In the genomic region with DNA sequence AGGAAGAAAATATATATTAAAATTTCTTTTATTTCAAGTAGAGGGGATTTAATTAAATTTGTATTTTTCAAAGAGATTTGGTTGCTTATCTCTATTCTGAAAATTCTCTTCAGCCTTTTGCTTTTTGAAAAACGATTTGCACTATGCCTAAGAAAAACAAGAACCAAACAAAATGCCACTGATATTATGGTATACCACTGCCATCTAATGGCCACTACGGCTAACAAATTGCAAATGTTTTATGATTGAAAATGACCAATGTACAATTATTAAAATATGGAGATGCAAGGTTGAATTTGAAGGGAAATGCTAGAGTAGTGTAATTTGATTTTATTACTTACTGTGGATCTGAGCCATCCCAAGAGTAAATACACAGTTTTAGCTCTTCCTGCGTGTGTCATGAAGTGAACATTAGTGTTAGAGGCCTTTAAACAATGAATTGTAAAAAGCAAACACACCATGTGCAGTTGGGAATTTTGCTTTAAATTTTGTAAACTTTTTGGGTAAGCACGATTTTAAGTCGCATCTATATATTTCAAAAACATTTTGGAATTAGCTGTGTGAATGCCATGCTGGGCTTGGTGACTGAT, we compare ENCODE assay signal across 9 cellular contexts.
DNase-seq lines count a peak whose midpoint lies in the region; ATAC-seq and TF ChIP-seq lines count a peak whose summit lies in the region.
"Had no signal": no experiment of that assay in that cellular context is flagged by ENCODE, and none has a peak within 500 bp of the region (broad histone marks: within the 10 kb centered on the region; RNA-seq: fewer than 3 reads in every experiment).

No MANE protein-coding gene starts in this region.

- H3K27me3 ChIP-seq in CD4-positive, CD25-positive, alpha-beta regulatory T cell (ENCODE audit: control insufficient read depth, insufficient read depth, low read length): peaks cover 5% of the 10 kb centered on the region
- no peaks in the 10 kb centered on the region for H3K27me3 ChIP-seq in H7 (ENCODE audit: control insufficient read depth, insufficient read depth, low read length)
- H3K27me3 ChIP-seq in NT2/D1 (ENCODE audit: insufficient read depth, insufficient read length): no peaks in the 10 kb centered on the region
- H3K27me3 ChIP-seq in colonic mucosa: no peaks in the 10 kb centered on the region

- peaks cover 18% of the 10 kb centered on the region for H3K27me3 Mint-ChIP-seq in CD4-positive, CD25-positive, alpha-beta regulatory T cell

- H3K4me3 Mint-ChIP-seq in CD4-positive, CD25-positive, alpha-beta regulatory T cell: no peak overlapping the region
- H3K4me3 Mint-ChIP-seq: IgD-negative memory B cell had no signal

- no peak overlapping the region for H3K27ac Mint-ChIP-seq in CD4-positive, CD25-positive, alpha-beta regulatory T cell
- H3K27ac Mint-ChIP-seq: IgD-negative memory B cell had no signal

- TF ChIP-seq CTCF in colonic mucosa (IDR thresholded peaks at IDR 0.05): peak; percentile 20

- H3K36me3 Mint-ChIP-seq in CD4-positive, CD25-positive, alpha-beta regulatory T cell: no peaks in the 10 kb centered on the region
- H3K36me3 Mint-ChIP-seq: IgD-negative memory B cell had no signal

- no peak overlapping the region for H3K9ac ChIP-seq in NT2/D1 (ENCODE audit: insufficient read length, low read depth)
- H3K9ac ChIP-seq in colonic mucosa (ENCODE audit: low read depth in 2 of 2, low read length in 2 of 2): no peak overlapping the region

- DNase-seq in CD4-positive, CD25-positive, alpha-beta regulatory T cell: peak in 2 of 3 donors; percentile 43 to 50
- DNase-seq in H7 (peak; percentile 7), NT2/D1 (ENCODE audit: low read depth, low spot score) (peak; percentile 33), colonic mucosa (no peak), midbrain (lab: John Stamatoyannopoulos, UW) (peak; percentile 64), GM19240 (ENCODE audit: insufficient read length, low spot score) (no peak)

- no peak overlapping the region for H3K4me3 ChIP-seq in CD4-positive, CD25-positive, alpha-beta regulatory T cell (ENCODE audit: low read depth, low read length)
- no peak overlapping the region for H3K4me3 ChIP-seq in H7 (ENCODE audit: insufficient read depth, low read depth, low read length)
- no peak overlapping the region for H3K4me3 ChIP-seq in NT2/D1 (ENCODE audit: insufficient read length, low read depth)
- no peak overlapping the region for H3K4me3 ChIP-seq in colonic mucosa

- no peaks in the 10 kb centered on the region for H3K4me1 ChIP-seq in CD4-positive, CD25-positive, alpha-beta regulatory T cell (ENCODE audit: control insufficient read depth, insufficient read depth, low read length, poor library complexity, severe bottlenecking)
- H3K4me1 ChIP-seq in NT2/D1 (ENCODE audit: insufficient read depth, insufficient read length) (no peaks in the 10 kb centered on the region), colonic mucosa (no peaks in the 10 kb centered on the region)

- intact Hi-C loops in colonic mucosa (cut with DNase I): loop anchor here (10.0 kb wide), 2 partner anchors 738 to 1188 kb away; no protein-coding TSS in a partner anchor

- ATAC-seq in CD4-positive, CD25-positive, alpha-beta regulatory T cell (ENCODE audit: low read depth in 2 of 2): no peak
- no peak for ATAC-seq in HG02759 (IDR thresholded peaks at IDR 0.05; ENCODE audit: unreplicated experiment)
- no peak for ATAC-seq in GM19452 (IDR thresholded peaks at IDR 0.05; ENCODE audit: unreplicated experiment)

- no peaks in the 10 kb centered on the region for H3K36me3 ChIP-seq in CD4-positive, CD25-positive, alpha-beta regulatory T cell (ENCODE audit: control insufficient read depth, insufficient read depth, low read length)
- H3K36me3 ChIP-seq in H7 (replicated peaks; ENCODE audit: control insufficient read depth, insufficient read depth, low read length): no peaks in the 10 kb centered on the region
- H3K36me3 ChIP-seq in NT2/D1 (ENCODE audit: insufficient read depth, insufficient read length, low read length): no peaks in the 10 kb centered on the region
- no peaks in the 10 kb centered on the region for H3K36me3 ChIP-seq in colonic mucosa

- H3K9me3 ChIP-seq in CD4-positive, CD25-positive, alpha-beta regulatory T cell (ENCODE audit: control insufficient read depth in 2 of 2, low read length in 2 of 2): no peaks in the 10 kb centered on the region
- no peaks in the 10 kb centered on the region for H3K9me3 ChIP-seq in NT2/D1 (ENCODE audit: insufficient read depth, low read length)
- H3K9me3 ChIP-seq in colonic mucosa: no peaks in the 10 kb centered on the region

- no peaks in the 10 kb centered on the region for H3K9me3 Mint-ChIP-seq in CD4-positive, CD25-positive, alpha-beta regulatory T cell
- H3K9me3 Mint-ChIP-seq: IgD-negative memory B cell had no signal

- no peaks in the 10 kb centered on the region for H3K4me1 Mint-ChIP-seq in CD4-positive, CD25-positive, alpha-beta regulatory T cell
- H3K4me1 Mint-ChIP-seq: IgD-negative memory B cell had no signal

- no peak overlapping the region for H3K27ac ChIP-seq in CD4-positive, CD25-positive, alpha-beta regulatory T cell (ENCODE audit: insufficient read depth, low read length, poor library complexity, severe bottlenecking)
- no peak overlapping the region for H3K27ac ChIP-seq in colonic mucosa

Comparison
In these comparisons a context has a peak if more than half of its experiments do, and no peak if none do; other contexts are left out.
1. DNase-seq: peak in CD4-positive, CD25-positive, alpha-beta regulatory T cell (2 of 3), H7 (single experiment), NT2/D1 (single experiment) and midbrain (single experiment); none in colonic mucosa (single experiment) and GM19240 (single experiment).